In genomic region chr2:57990118-57990725, GRCh38 we compare ENCODE assay signal across 19 cellular contexts. TPM values are rescaled to one million over a fixed set of nuclear protein-coding genes. Genes with fewer than 3 reads are reported as not detected.
DNase-seq lines count a peak whose midpoint lies in the region; ATAC-seq and TF ChIP-seq lines count a peak whose summit lies in the region.
"Had no signal": no experiment of that assay in that cellular context is flagged by ENCODE, and none has a peak within 500 bp of the region (broad histone marks: within the 10 kb centered on the region; RNA-seq: fewer than 3 reads in every experiment).

No MANE protein-coding gene starts in this region.

- no peaks in the 10 kb centered on the region for H3K36me3 ChIP-seq in tibial artery
- H3K36me3 ChIP-seq: BLaER1 treated with 17β-estradiol and CSF1 and Interleukin-3, amounts not matched to agents 10 nM and 100 nM had no signal

- no peaks in the 10 kb centered on the region for H3K4me1 ChIP-seq in tibial artery
- H3K4me1 ChIP-seq: BLaER1 treated with 17β-estradiol and CSF1 and Interleukin-3, amounts not matched to agents 10 nM and 100 nM; body of pancreas; foreskin keratinocyte had no signal

- DNase-seq in NCI-H345 (lab: John Stamatoyannopoulos, UW) (peak; percentile 19), NCI-H345 treated with DMSO at 0.1 percent for 48 hours (lab: John Stamatoyannopoulos, UW; ENCODE audit: unreplicated experiment) (no peak), left colon (no peak), tibial artery (no peak)
- DNase-seq: body of pancreas; KBM-7; kidney glomerular epithelial cell; MV-4-11; stimulated activated naive CD4-positive, alpha-beta T cell treated with Interleukin-2 at 50 U/mL for 16 hours had no signal

- ATAC-seq in GM21717 (IDR thresholded peaks at IDR 0.05; ENCODE audit: unreplicated experiment) = peak; percentile 55
- ATAC-seq in HG03442 (IDR thresholded peaks at IDR 0.05; ENCODE audit: unreplicated experiment) = peak; percentile 88
- ATAC-seq in activated T-helper 17 cell treated with anti-CD3 and anti-CD28 coated beads, Interleukin-2, amount 50 U/mL, for 72 hours (replicated peaks) = no peak
- no peak for ATAC-seq in left colon
- ATAC-seq in GM18517 (IDR thresholded peaks at IDR 0.05; ENCODE audit: unreplicated experiment) = no peak
- ATAC-seq: activated naive CD4-positive, alpha-beta T cell treated with anti-CD3 and anti-CD28 coated beads, Interleukin-2, amount 50 U/mL, for 72 hours; body of pancreas; foreskin keratinocyte had no signal

- no peaks in the 10 kb centered on the region for H3K27me3 Mint-ChIP-seq in activated T-helper 17 cell treated with anti-CD3 and anti-CD28 coated beads, Interleukin-2, amount 50 U/mL, for 72 hours
- H3K27me3 Mint-ChIP-seq: type B pancreatic cell had no signal

- H3K9me3 ChIP-seq in tibial artery = no peaks in the 10 kb centered on the region
- H3K9me3 ChIP-seq: BLaER1 treated with 17β-estradiol and CSF1 and Interleukin-3, amounts not matched to agents 10 nM and 100 nM; body of pancreas had no signal

- intact Hi-C loops in left colon (cut with DNase I, micrococcal nuclease) = no loop called here
- intact Hi-C loops in tibial artery (cut with DNase I; ENCODE audit: low total_unique reads) = no loop called here

- no peaks in the 10 kb centered on the region for H3K9me3 Mint-ChIP-seq in activated T-helper 17 cell treated with anti-CD3 and anti-CD28 coated beads, Interleukin-2, amount 50 U/mL, for 72 hours
- H3K9me3 Mint-ChIP-seq: activated naive CD4-positive, alpha-beta T cell treated with anti-CD3 and anti-CD28 coated beads, Interleukin-2, amount 50 U/mL, for 72 hours; mesothelial cell of epicardium; type B pancreatic cell had no signal

- H3K4me1 Mint-ChIP-seq in activated T-helper 17 cell treated with anti-CD3 and anti-CD28 coated beads, Interleukin-2, amount 50 U/mL, for 72 hours = peaks cover 4% of the 10 kb centered on the region

- no peak overlapping the region for H3K4me3 Mint-ChIP-seq in activated T-helper 17 cell treated with anti-CD3 and anti-CD28 coated beads, Interleukin-2, amount 50 U/mL, for 72 hours
- H3K4me3 Mint-ChIP-seq: mesothelial cell of epicardium, type B pancreatic cell had no signal

- H3K27me3 ChIP-seq in tibial artery = no peaks in the 10 kb centered on the region
- H3K27me3 ChIP-seq: BLaER1 treated with 17β-estradiol and CSF1 and Interleukin-3, amounts not matched to agents 10 nM and 100 nM; body of pancreas; foreskin keratinocyte had no signal

- no peak overlapping the region for H3K4me3 ChIP-seq in tibial artery
- H3K4me3 ChIP-seq: BLaER1 treated with 17β-estradiol and CSF1 and Interleukin-3, amounts not matched to agents 10 nM and 100 nM; body of pancreas; coronary artery had no signal

- TF ChIP-seq CTCF in tibial artery (IDR thresholded peaks at IDR 0.05) = no peak

- no peak overlapping the region for H3K27ac ChIP-seq in tibial artery
- H3K27ac ChIP-seq: BLaER1 treated with 17β-estradiol and CSF1 and Interleukin-3, amounts not matched to agents 10 nM and 100 nM; body of pancreas; coronary artery; foreskin keratinocyte had no signal

- no peak overlapping the region for H3K27ac Mint-ChIP-seq in activated T-helper 17 cell treated with anti-CD3 and anti-CD28 coated beads, Interleukin-2, amount 50 U/mL, for 72 hours
- H3K27ac Mint-ChIP-seq: activated naive CD4-positive, alpha-beta T cell treated with anti-CD3 and anti-CD28 coated beads, Interleukin-2, amount 50 U/mL, for 72 hours; mesothelial cell of epicardium; type B pancreatic cell had no signal

- no peaks in the 10 kb centered on the region for H3K36me3 Mint-ChIP-seq in activated T-helper 17 cell treated with anti-CD3 and anti-CD28 coated beads, Interleukin-2, amount 50 U/mL, for 72 hours (ENCODE audit: low read depth)
- H3K36me3 Mint-ChIP-seq: activated naive CD4-positive, alpha-beta T cell treated with anti-CD3 and anti-CD28 coated beads, Interleukin-2, amount 50 U/mL, for 72 hours; mesothelial cell of epicardium; type B pancreatic cell had no signal

RNA-seq across cellular contexts. Expression of gene VRK2, which starts 56.4 kb away (rescaled TPM):
- 10 to 100 TPM; 14.3 to 19.7 TPM for total RNA-seq in activated T-helper 17 cell treated with anti-CD3 and anti-CD28 coated beads, Interleukin-2, amount 50 U/mL, for 72 hours
- 10 to 100 TPM; 20.9 to 25.0 TPM for total RNA-seq in left colon

Comparison
In these comparisons a context has a peak if more than half of its experiments do, and no peak if none do; other contexts are left out.
1. ATAC-seq: peak in GM21717 (single experiment) and HG03442 (single experiment); none in activated T-helper 17 cell treated with anti-CD3 and anti-CD28 coated beads, Interleukin-2, amount 50 U/mL, for 72 hours (single experiment), left colon (single experiment) and GM18517 (single experiment).